ENCODE assay signal across 1 cellular context in genomic region chr6:15079288-15079817, GRCh38.
TF ChIP-seq lines count a peak whose summit lies in the region.

No MANE protein-coding gene starts in this region.

TF ChIP-seq in K562, 482 proteins besides CTCF, POLR2A, EP300 and RAD21 (continued from another document and continues in another):
- TF ChIP-seq MITF (IDR thresholded peaks at IDR 0.05) = no peak
- TF ChIP-seq SPI1 (IDR thresholded peaks at IDR 0.05; ENCODE audit: borderline replicate concordance, low read depth, low read length) = no peak
- peak; percentile 34 for TF ChIP-seq TAF1 (IDR thresholded peaks at IDR 0.05; ENCODE audit: control insufficient read depth, extremely low read depth, insufficient read depth, low read length, severe bottlenecking)
- no peak for TF ChIP-seq SNRNP70 (optimal IDR thresholded peaks at IDR 0.05; ENCODE audit: low read depth, low read length)
- peak; percentile 92 for TF ChIP-seq MTA2 (IDR thresholded peaks at IDR 0.05; ENCODE audit: low read depth)
- peak; percentile 73 to 90; a peak in 3 of 4 replicates for TF ChIP-seq FOXK2 (conservative IDR thresholded peaks at IDR 0.05 in 1 of 2, IDR thresholded peaks at IDR 0.05 in 1 of 2; ENCODE audit: low read depth in 2 of 2)
- no peak for TF ChIP-seq TCF15 (CRISPR knock-in tag; IDR thresholded peaks at IDR 0.05)
- TF ChIP-seq DACH1 (IDR thresholded peaks at IDR 0.05; ENCODE audit: partially characterized antibody) = peak; percentile 56
- TF ChIP-seq AFF4 (CRISPR knock-in tag; IDR thresholded peaks at IDR 0.05) = 0 out of 2 replicates have a peak, but pooled peaks have one; percentile 57
- TF ChIP-seq NR2F6 (CRISPR knock-in tag; IDR thresholded peaks at IDR 0.05) = no peak
- no peak for TF ChIP-seq RBM25 (IDR thresholded peaks at IDR 0.05; ENCODE audit: low read depth, low read length, severe bottlenecking)
- TF ChIP-seq ZNF583 (CRISPR knock-in tag; IDR thresholded peaks at IDR 0.05) = no peak
- peak; percentile 71 to 98; a peak in 3 of 4 replicates for TF ChIP-seq RCOR1 (IDR thresholded peaks at IDR 0.05; ENCODE audit: borderline replicate concordance in 1 of 2, low read depth in 2 of 2, low read length in 2 of 2)
- 0 out of 2 replicates have a peak, but pooled peaks have one; percentile 57 for TF ChIP-seq MEF2D (tag; conservative IDR thresholded peaks at IDR 0.05; ENCODE audit: low read depth)
- TF ChIP-seq ZNF589 (CRISPR knock-in tag; IDR thresholded peaks at IDR 0.05; ENCODE audit: low read depth) = peak; percentile 35; the same call in 1 of the 2 replicates
- TF ChIP-seq SP2 (IDR thresholded peaks at IDR 0.05; ENCODE audit: extremely low read depth, low read depth, low read length, poor library complexity, severe bottlenecking) = no peak
- peak; percentile 99 for TF ChIP-seq SMARCA4 (IDR thresholded peaks at IDR 0.05)
- 0 out of 2 replicates have a peak, but pooled peaks have one; percentile 45 for TF ChIP-seq RUNX1 (IDR thresholded peaks at IDR 0.05; ENCODE audit: low read depth)
- no peak for TF ChIP-seq ZNF785 (CRISPR knock-in tag; IDR thresholded peaks at IDR 0.05)
- TF ChIP-seq NR4A1 (CRISPR knock-in tag; IDR thresholded peaks at IDR 0.05) = no peak
- TF ChIP-seq NR4A1 (tag; IDR thresholded peaks at IDR 0.05) = peak; percentile 89
- peak; percentile 63; the same call in 1 of the 2 replicates for TF ChIP-seq NFE2L1 (tag; IDR thresholded peaks at IDR 0.05; ENCODE audit: borderline replicate concordance, low read depth)
- no peak for TF ChIP-seq NR0B1 (IDR thresholded peaks at IDR 0.05; ENCODE audit: partially characterized antibody)
- no peak for TF ChIP-seq LARP7 (IDR thresholded peaks at IDR 0.05)
- peak; percentile 86; the same call in 1 of the 2 replicates for TF ChIP-seq ZNF197 (CRISPR knock-in tag; IDR thresholded peaks at IDR 0.05; ENCODE audit: low read depth)
- TF ChIP-seq CCAR2 (IDR thresholded peaks at IDR 0.05; ENCODE audit: low read depth, low read length) = no peak
- TF ChIP-seq KLF10 (CRISPR knock-in tag; IDR thresholded peaks at IDR 0.05) = no peak
- TF ChIP-seq MCM5 (IDR thresholded peaks at IDR 0.05; ENCODE audit: low read depth) = no peak
- TF ChIP-seq CBFA2T2 (conservative IDR thresholded peaks at IDR 0.05) = peak; percentile 98
- peak; percentile 93 for TF ChIP-seq NFIC (IDR thresholded peaks at IDR 0.05)
- no peak for TF ChIP-seq EHMT2 (IDR thresholded peaks at IDR 0.05)
- TF ChIP-seq HSF4 (CRISPR knock-in tag; IDR thresholded peaks at IDR 0.05; ENCODE audit: borderline replicate concordance) = no peak
- TF ChIP-seq KAT8 (IDR thresholded peaks at IDR 0.05; ENCODE audit: low read depth) = no peak
- TF ChIP-seq ZNF655 (CRISPR knock-in tag; IDR thresholded peaks at IDR 0.05) = no peak
- no peak for TF ChIP-seq ATF2 (CRISPR knock-in tag; IDR thresholded peaks at IDR 0.05)
- no peak for TF ChIP-seq ZNF384 (IDR thresholded peaks at IDR 0.05; ENCODE audit: low read depth, low read length)
- TF ChIP-seq ZNF76 (CRISPR knock-in tag; IDR thresholded peaks at IDR 0.05; ENCODE audit: borderline replicate concordance) = no peak
- TF ChIP-seq ZKSCAN1 (IDR thresholded peaks at IDR 0.05; ENCODE audit: low read depth, low read length) = 0 out of 2 replicates have a peak, but pooled peaks have one; percentile 54
- TF ChIP-seq PTRF (tag; IDR thresholded peaks at IDR 0.05) = no peak
- no peak for TF ChIP-seq ZNF696 (CRISPR knock-in tag; conservative IDR thresholded peaks at IDR 0.05)
- peak; percentile 96 for TF ChIP-seq NR2C1 (IDR thresholded peaks at IDR 0.05)
- peak; percentile 98 for TF ChIP-seq NR2C1 (tag; IDR thresholded peaks at IDR 0.05)
- TF ChIP-seq MTA1 (IDR thresholded peaks at IDR 0.05; ENCODE audit: borderline replicate concordance) = peak; percentile 76; the same call in 1 of the 2 replicates
- TF ChIP-seq STAT5A (IDR thresholded peaks at IDR 0.05; ENCODE audit: borderline replicate concordance, low read length) = peak; percentile 95
- peak; percentile 22 for TF ChIP-seq BRD9 (IDR thresholded peaks at IDR 0.05; ENCODE audit: low read depth, partially characterized antibody)
- TF ChIP-seq RAD51 (IDR thresholded peaks at IDR 0.05; ENCODE audit: borderline replicate concordance, low read depth) = peak; percentile 18; the same call in 1 of the 2 replicates
- TF ChIP-seq CEBPB (tag; IDR thresholded peaks at IDR 0.05) = no peak
- TF ChIP-seq POLR3A (IDR thresholded peaks at IDR 0.05; ENCODE audit: borderline replicate concordance, extremely low read depth, insufficient read depth, insufficient read length) = no peak
- TF ChIP-seq ZBTB33 (CRISPR knock-in tag; IDR thresholded peaks at IDR 0.05) = peak; percentile 27; the same call in 1 of the 2 replicates
- TF ChIP-seq MYC (IDR thresholded peaks at IDR 0.05; ENCODE audit: low read depth, low read length) = no peak; the same call in 1 of the 2 replicates
- no peak for TF ChIP-seq MYC (CRISPR knock-in tag; IDR thresholded peaks at IDR 0.05; ENCODE audit: borderline replicate concordance, low read depth)
- TF ChIP-seq PYGO2 (tag; IDR thresholded peaks at IDR 0.05) = no peak
- TF ChIP-seq ZC3H8 (IDR thresholded peaks at IDR 0.05) = no peak
- TF ChIP-seq NR2C2 (CRISPR knock-in tag; IDR thresholded peaks at IDR 0.05) = peak; percentile 94
- TF ChIP-seq NR2C2 (tag; IDR thresholded peaks at IDR 0.05) = peak; percentile 98
- no peak for TF ChIP-seq ZNF354B (CRISPR knock-in tag; IDR thresholded peaks at IDR 0.05)
- TF ChIP-seq SMAD2 (IDR thresholded peaks at IDR 0.05; ENCODE audit: low read depth, low read length) = no peak
- no peak for TF ChIP-seq SIRT6 (IDR thresholded peaks at IDR 0.05; ENCODE audit: low read depth, low read length)
- no peak for TF ChIP-seq WHSC1 (IDR thresholded peaks at IDR 0.05; ENCODE audit: low read length)
- TF ChIP-seq ZNF518B (CRISPR knock-in tag; IDR thresholded peaks at IDR 0.05) = no peak
